11 cellular contexts compared by ENCODE assay signal in genomic region chr3:149579838-149580542, GRCh38.
DNase-seq lines count a peak whose midpoint lies in the region; ATAC-seq and TF ChIP-seq lines count a peak whose summit lies in the region.
"Had no signal": no experiment of that assay in that cellular context is flagged by ENCODE, and none has a peak within 500 bp of the region (broad histone marks: within the 10 kb centered on the region; RNA-seq: fewer than 3 reads in every experiment).

No MANE protein-coding gene starts in this region.

- no peaks in the 10 kb centered on the region for H3K36me3 ChIP-seq in KMS-11 (ENCODE audit: insufficient read depth)
- H3K36me3 ChIP-seq in transverse colon: no peaks in the 10 kb centered on the region
- H3K36me3 ChIP-seq in lower lobe of right lung: no peaks in the 10 kb centered on the region

- H3K4me3 Mint-ChIP-seq in CD14-positive monocyte: peak overlapping the region in 1 of 2 donors; percentile 49
- H3K4me3 Mint-ChIP-seq: T-cell had no signal

- H3K79me2 ChIP-seq in KMS-11 (ENCODE audit: insufficient read depth, low read depth): no peaks in the 10 kb centered on the region

- intact Hi-C loops in right cardiac atrium (cut with DNase I) (loop anchor here in 2 of 4 donors (10.0 kb wide), 1 partner anchor 75 kb away; the partner anchor contains the start of gene WWTR1 (in 2 of the 2)), Right ventricle myocardium inferior (cut with DNase I) (loop anchor here (5.0 kb wide), 1 partner anchor 42 kb away; no protein-coding TSS in a partner anchor), transverse colon (cut with DNase I; ENCODE audit: low total_unique reads) (loop anchor here (5.0 kb wide), 1 partner anchor 1682 kb away; no protein-coding TSS in a partner anchor), head of caudate nucleus (cut with DNase I) (loop anchor here (10.0 kb wide), 1 partner anchor 75 kb away; the partner anchor contains the start of gene WWTR1), CD14-positive monocyte (cut with micrococcal nuclease) (no loop called here), lower lobe of right lung (cut with DNase I) (no loop called here)

- H3K9ac ChIP-seq in KMS-11: no peak overlapping the region

- no peak overlapping the region for H3K27ac Mint-ChIP-seq in CD14-positive monocyte
- H3K27ac Mint-ChIP-seq: T-cell had no signal

- H3K4me2 ChIP-seq in KMS-11: peak overlapping the region; percentile 88

- H4K20me1 ChIP-seq in KMS-11 (ENCODE audit: insufficient read depth): no peaks in the 10 kb centered on the region

- H3K27ac ChIP-seq in right cardiac atrium (ENCODE audit: low read length) (peak overlapping the region; percentile 51), KMS-11 (peak overlapping the region; percentile 27; the same call in 1 of the 2 replicates), transverse colon (peak overlapping the region in 3 of 4 donors; percentile 14 to 45 (median 19)), lower lobe of right lung (no peak overlapping the region)
- H3K27ac ChIP-seq: HL-60 had no signal

- H2AFZ ChIP-seq in KMS-11 (ENCODE audit: low read depth): no peak overlapping the region

- in situ Hi-C loops in transverse colon (cut with MboI; ENCODE audit: low pct_ligation_motif_present in 1 of 4, low pct_unique_long_range_greater_than_20kb in 1 of 4, low sequenced_read_pairs in 3 of 4): no loop called here

- 60% methylated on average over 4 of the region's 4 CpGs for WGBS in right cardiac atrium
- 63 to 74% methylated on average over 3 to 4 of the region's 4 CpGs for WGBS in transverse colon (ENCODE audit: low coverage in 1 of 2), 2 donors

- DNase-seq in right cardiac atrium: no peak
- DNase-seq in Right ventricle myocardium inferior (ENCODE audit: missing footprints): no peak
- DNase-seq in epithelial cell of esophagus (ENCODE audit: low read depth): peak; percentile 88
- DNase-seq in transverse colon: no peak
- DNase-seq in head of caudate nucleus: no peak
- DNase-seq in CD14-positive monocyte (ENCODE audit: low spot score): no peak
- DNase-seq in lower lobe of right lung: no peak
- DNase-seq: T-cell had no signal

- H3K36me3 Mint-ChIP-seq in CD14-positive monocyte: no peaks in the 10 kb centered on the region
- H3K36me3 Mint-ChIP-seq: T-cell had no signal

- no peak for TF ChIP-seq POLR2A in transverse colon (IDR thresholded peaks at IDR 0.05)

- peaks cover 51 to 79% (median 58%) of the 10 kb centered on the region in 3 donors for H3K27me3 Mint-ChIP-seq in CD14-positive monocyte (ENCODE audit: low read depth in 3 of 3)

- H3K9me3 Mint-ChIP-seq in CD14-positive monocyte: no peaks in the 10 kb centered on the region
- H3K9me3 Mint-ChIP-seq: T-cell had no signal

- H3K9me3 ChIP-seq in right cardiac atrium (ENCODE audit: control insufficient read depth, low read length): no peaks in the 10 kb centered on the region
- no peaks in the 10 kb centered on the region for H3K9me3 ChIP-seq in transverse colon
- no peaks in the 10 kb centered on the region for H3K9me3 ChIP-seq in lower lobe of right lung

- H3K4me3 ChIP-seq in right cardiac atrium (ENCODE audit: low read length) (no peak overlapping the region), KMS-11 (IDR thresholded peaks at IDR 0.05; ENCODE audit: insufficient read depth, low read depth, low read length) (no peak overlapping the region), epithelial cell of esophagus (ENCODE audit: low read length) (no peak overlapping the region), transverse colon (no peak overlapping the region), lower lobe of right lung (no peak overlapping the region)
- H3K4me3 ChIP-seq: skin epidermis had no signal

- no peak for TF ChIP-seq EP300 in transverse colon (IDR thresholded peaks at IDR 0.05; ENCODE audit: low read depth)

- peaks cover 28% of the 10 kb centered on the region for H3K4me1 ChIP-seq in right cardiac atrium (ENCODE audit: control insufficient read depth, insufficient read depth, low read length)
- peaks cover 71% of the 10 kb centered on the region for H3K4me1 ChIP-seq in KMS-11 (ENCODE audit: low read depth, poor library complexity, severe bottlenecking)
- H3K4me1 ChIP-seq in transverse colon: peaks cover 14 to 75% (median 37%) of the 10 kb centered on the region in 4 donors
- H3K4me1 ChIP-seq in lower lobe of right lung: peaks cover 73% of the 10 kb centered on the region

- no peaks in the 10 kb centered on the region for H3K27me3 ChIP-seq in right cardiac atrium (ENCODE audit: control insufficient read depth, insufficient read depth)
- no peaks in the 10 kb centered on the region for H3K27me3 ChIP-seq in KMS-11 (ENCODE audit: insufficient read depth, low read depth)
- H3K27me3 ChIP-seq in transverse colon: no peaks in the 10 kb centered on the region
- H3K27me3 ChIP-seq in lower lobe of right lung (ENCODE audit: low read depth): no peaks in the 10 kb centered on the region

- no peak for ATAC-seq in right cardiac atrium
- ATAC-seq in Right ventricle myocardium inferior: no peak
- no peak for ATAC-seq in lower lobe of right lung

- peaks cover 6% of the 10 kb centered on the region for H3K4me1 Mint-ChIP-seq in CD14-positive monocyte

- TF ChIP-seq CTCF in KMS-11 (conservative IDR thresholded peaks at IDR 0.05; ENCODE audit: low read depth, low read length) (no peak), epithelial cell of esophagus (IDR thresholded peaks at IDR 0.05; ENCODE audit: insufficient read depth, low read depth, low read length, missing control alignments) (no peak), transverse colon (IDR thresholded peaks at IDR 0.05) (no peak), CD14-positive monocyte (IDR thresholded peaks at IDR 0.05) (no peak), lower lobe of right lung (IDR thresholded peaks at IDR 0.05) (no peak)

Comparison
In these comparisons a context has a peak if more than half of its experiments do, and no peak if none do; other contexts are left out.
1. intact Hi-C loops: an anchor here in Right ventricle myocardium inferior (5.0 kb wide), transverse colon (5.0 kb wide) and head of caudate nucleus (10.0 kb wide); none called in CD14-positive monocyte and lower lobe of right lung.